20 cellular contexts compared by ENCODE assay signal in the genomic region with DNA sequence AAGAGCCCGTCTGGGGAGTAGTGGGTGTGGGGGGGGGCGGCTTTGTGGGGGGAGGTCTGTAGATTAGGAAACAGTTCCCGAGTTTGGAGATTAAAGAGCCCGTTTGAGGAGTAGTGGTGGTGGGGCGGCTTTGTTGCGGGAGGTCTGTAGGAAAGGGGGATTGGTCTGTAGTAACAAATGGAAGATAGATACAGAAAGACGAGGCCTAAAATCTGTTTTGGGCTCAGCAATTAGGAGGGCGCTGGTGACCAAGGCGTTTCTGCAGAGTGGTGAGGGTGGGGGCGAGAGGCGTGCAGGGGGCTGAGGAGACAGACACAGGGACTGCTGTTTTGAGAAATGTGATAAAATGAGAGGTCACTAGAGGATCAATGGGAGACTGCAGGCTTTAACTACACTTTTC. TPM values are rescaled to one million over a fixed set of nuclear protein-coding genes. Genes with fewer than 3 reads are reported as not detected.
A peak's percentile ranks its signal among the peaks of the same experiment; 100 is the strongest.
DNase-seq lines count a peak whose midpoint lies in the region; ATAC-seq and TF ChIP-seq lines count a peak whose summit lies in the region.
"Had no signal": no experiment of that assay in that cellular context is flagged by ENCODE, and none has a peak within 500 bp of the region (broad histone marks: within the 10 kb centered on the region; RNA-seq: fewer than 3 reads in every experiment).

No MANE protein-coding gene starts in this region.

- peaks cover 27% of the 10 kb centered on the region for H3K79me2 ChIP-seq in GM23248 (ENCODE audit: insufficient read depth)

- no peaks in the 10 kb centered on the region for H3K27me3 ChIP-seq in CD4-positive, CD25-positive, alpha-beta regulatory T cell (ENCODE audit: control insufficient read depth, insufficient read depth, low read length)
- H3K27me3 ChIP-seq in GM23248 (replicated peaks; ENCODE audit: insufficient read depth), result no peaks in the 10 kb centered on the region
- no peaks in the 10 kb centered on the region for H3K27me3 ChIP-seq in esophagus muscularis mucosa
- H3K27me3 ChIP-seq: ovary had no signal

- peaks cover 15% of the 10 kb centered on the region for H3K4me1 ChIP-seq in CD4-positive, CD25-positive, alpha-beta regulatory T cell (ENCODE audit: control insufficient read depth, insufficient read depth, low read length, poor library complexity, severe bottlenecking)
- H3K4me1 ChIP-seq in GM23248 (ENCODE audit: insufficient read depth) (peaks cover 11% of the 10 kb centered on the region), esophagus muscularis mucosa (peaks cover 8 to 59% (median 37%) of the 10 kb centered on the region in 4 donors), mucosa of descending colon (ENCODE audit: low read depth) (peaks cover 12% of the 10 kb centered on the region)

- peak overlapping the region; percentile 70 to 83 (median 76) for H3K27ac Mint-ChIP-seq in CD4-positive, CD25-positive, alpha-beta regulatory T cell
- no peak overlapping the region for H3K27ac Mint-ChIP-seq in neural crest cell (ENCODE audit: unreplicated experiment)
- H3K27ac Mint-ChIP-seq: activated CD8-positive, alpha-beta memory T cell treated with anti-CD3 and anti-CD28 coated beads, Interleukin-2, amount 10 ng/mL, durations not matched to agents 7 days and 5 days had no signal

- 12% methylated on average over 11 of the region's 11 CpGs for WGBS in GM23248 (ENCODE audit: low coverage in 1 of 2, low lambda C conversion rate in 2 of 2, missing lambda C conversion rate in 2 of 2), 2 experiments
- WGBS in esophagus muscularis mucosa, result 72% methylated on average over 11 of the region's 11 CpGs

- peaks cover 0 to 4% (median 0%) of the 10 kb centered on the region in 7 donors for H3K9me3 Mint-ChIP-seq in CD4-positive, CD25-positive, alpha-beta regulatory T cell
- H3K9me3 Mint-ChIP-seq in neural crest cell, result peaks cover 3% of the 10 kb centered on the region
- H3K9me3 Mint-ChIP-seq: stimulated activated naive CD8-positive, alpha-beta T cell treated with anti-CD3 and anti-CD28 coated beads, Interleukin-15, amount 100 ng/mL, for 72 hours had no signal

- H2AFZ ChIP-seq in GM23248, result peak overlapping the region; percentile 39; the same call in 1 of the 2 replicates

- no peak for ATAC-seq in CD4-positive, CD25-positive, alpha-beta regulatory T cell (ENCODE audit: low read depth in 2 of 2)
- no peak for ATAC-seq in omental fat pad (ENCODE audit: low FRiP score)
- ATAC-seq in mucosa of descending colon, result no peak
- ATAC-seq: activated CD8-positive, alpha-beta memory T cell treated with anti-CD3 and anti-CD28 coated beads, Interleukin-2, amount 10 ng/mL, durations not matched to agents 7 days and 5 days; K562; stimulated activated naive CD8-positive, alpha-beta T cell treated with anti-CD3 and anti-CD28 coated beads, Interleukin-15, amount 100 ng/mL, for 72 hours had no signal

- peaks cover 0 to 5% of the 10 kb centered on the region in 2 experiments for H3K9me3 ChIP-seq in CD4-positive, CD25-positive, alpha-beta regulatory T cell (ENCODE audit: control insufficient read depth in 2 of 2, low read length in 2 of 2)
- H3K9me3 ChIP-seq in GM23248 (ENCODE audit: low read depth) (no peaks in the 10 kb centered on the region), esophagus muscularis mucosa (no peaks in the 10 kb centered on the region), mucosa of descending colon (no peaks in the 10 kb centered on the region)
- H3K9me3 ChIP-seq: ovary had no signal

- in situ Hi-C loops in GM23248 (cut with MboI), result no loop called here

- 0 out of 2 replicates have a peak, but pooled peaks cover 6% of the 10 kb centered on the region for H4K20me1 ChIP-seq in GM23248 (ENCODE audit: insufficient read depth)

- H3K4me1 Mint-ChIP-seq in CD4-positive, CD25-positive, alpha-beta regulatory T cell, result peaks cover 4 to 44% (median 22%) of the 10 kb centered on the region in 4 donors
- H3K4me1 Mint-ChIP-seq in neural crest cell, result peaks cover 26% of the 10 kb centered on the region

- H3F3A ChIP-seq in GM23248 (ENCODE audit: insufficient read depth), result peaks cover 3% of the 10 kb centered on the region; the same call in 1 of the 2 replicates

- H3K36me3 Mint-ChIP-seq in CD4-positive, CD25-positive, alpha-beta regulatory T cell, result peaks cover 4% of the 10 kb centered on the region
- peaks cover 3% of the 10 kb centered on the region for H3K36me3 Mint-ChIP-seq in neural crest cell (ENCODE audit: low read depth)

- intact Hi-C loops in esophagus muscularis mucosa (cut with DNase I), result loop anchor here (2.0 to 5.0 kb wide), 2 partner anchors 70 to 119 kb away; a partner anchor contains a TSS
- intact Hi-C loops in mucosa of descending colon (cut with DNase I, micrococcal nuclease), result no loop called here

- no peak overlapping the region for H3K27ac ChIP-seq in CD4-positive, CD25-positive, alpha-beta regulatory T cell (ENCODE audit: insufficient read depth, low read length, poor library complexity, severe bottlenecking)
- no peak overlapping the region for H3K27ac ChIP-seq in GM23248
- H3K27ac ChIP-seq in esophagus muscularis mucosa (replicated peaks in 1 of 4), result peak overlapping the region in 3 of 4 donors; percentile 94 to 96 (median 96)
- H3K27ac ChIP-seq: ovary had no signal

- no peak overlapping the region for H3K9ac ChIP-seq in GM23248

- TF ChIP-seq EP300 in esophagus muscularis mucosa (IDR thresholded peaks at IDR 0.05), result no peak

- H3K4me3 ChIP-seq in CD4-positive, CD25-positive, alpha-beta regulatory T cell (ENCODE audit: low read depth, low read length), result no peak overlapping the region
- H3K4me3 ChIP-seq in GM23248 (no peak overlapping the region), esophagus muscularis mucosa (no peak overlapping the region), mucosa of descending colon (no peak overlapping the region)
- H3K4me3 ChIP-seq: K562, ovary had no signal

- DNase-seq in CD4-positive, CD25-positive, alpha-beta regulatory T cell, result no peak
- DNase-seq in GM23248 (no peak), esophagus muscularis mucosa (ENCODE audit: extremely low spot score) (peak; percentile 87), neural crest cell (ENCODE audit: low read depth, low spot score) (no peak), GM20000 (ENCODE audit: low spot score) (no peak), omental fat pad (ENCODE audit: low spot score) (no peak), mucosa of descending colon (no peak), NCI-H1436 treated with DMSO at 0.1 percent for 48 hours (lab: John Stamatoyannopoulos, UW) (no peak)
- DNase-seq: activated CD8-positive, alpha-beta memory T cell treated with anti-CD3 and anti-CD28 coated beads, Interleukin-2, amount 10 ng/mL, durations not matched to agents 7 days and 5 days; activated gamma-delta T cell; amniotic stem cell; cerebellar nuclear complex; COR-L47; HCEC 1CT; NCI-H2081; NCI-H510A; SHP77 treated with DMSO at 0.1 percent for 48 hours; stimulated activated naive CD8-positive, alpha-beta T cell treated with anti-CD3 and anti-CD28 coated beads, Interleukin-15, amount 100 ng/mL, for 72 hours had no signal

- no peak for TF ChIP-seq POLR2A in esophagus muscularis mucosa (IDR thresholded peaks at IDR 0.05; ENCODE audit: low read depth)

- no peak overlapping the region for H3K4me2 ChIP-seq in GM23248 (ENCODE audit: unreplicated experiment)

- peaks cover 13% of the 10 kb centered on the region for H3K27me3 Mint-ChIP-seq in CD4-positive, CD25-positive, alpha-beta regulatory T cell
- H3K27me3 Mint-ChIP-seq in neural crest cell (ENCODE audit: low read depth), result no peaks in the 10 kb centered on the region
- H3K27me3 Mint-ChIP-seq: activated CD8-positive, alpha-beta memory T cell treated with anti-CD3 and anti-CD28 coated beads, Interleukin-2, amount 10 ng/mL, durations not matched to agents 7 days and 5 days; stimulated activated naive CD8-positive, alpha-beta T cell treated with anti-CD3 and anti-CD28 coated beads, Interleukin-15, amount 100 ng/mL, for 72 hours had no signal

- peak overlapping the region; percentile 83 to 90 (median 84) for H3K4me3 Mint-ChIP-seq in CD4-positive, CD25-positive, alpha-beta regulatory T cell
- peak overlapping the region; percentile 88 for H3K4me3 Mint-ChIP-seq in neural crest cell
- H3K4me3 Mint-ChIP-seq: activated CD8-positive, alpha-beta memory T cell treated with anti-CD3 and anti-CD28 coated beads, Interleukin-2, amount 10 ng/mL, durations not matched to agents 7 days and 5 days had no signal

- TF ChIP-seq CTCF in esophagus muscularis mucosa (IDR thresholded peaks at IDR 0.05) (no peak), neural crest cell (conservative IDR thresholded peaks at IDR 0.05) (no peak), GM20000 (IDR thresholded peaks at IDR 0.05; ENCODE audit: extremely low read depth, missing control alignments) (no peak), omental fat pad (IDR thresholded peaks at IDR 0.05) (no peak), mucosa of descending colon (IDR thresholded peaks at IDR 0.05) (no peak)

- no peaks in the 10 kb centered on the region for H3K36me3 ChIP-seq in CD4-positive, CD25-positive, alpha-beta regulatory T cell (ENCODE audit: control insufficient read depth, insufficient read depth, low read length)
- H3K36me3 ChIP-seq in GM23248 (ENCODE audit: low read depth), result peaks cover 3% of the 10 kb centered on the region; the same call in 1 of the 2 replicates
- H3K36me3 ChIP-seq in esophagus muscularis mucosa, result no peaks in the 10 kb centered on the region
- no peaks in the 10 kb centered on the region for H3K36me3 ChIP-seq in mucosa of descending colon (ENCODE audit: low read depth)
- H3K36me3 ChIP-seq: ovary had no signal

- H3K9me2 ChIP-seq in GM23248 (ENCODE audit: insufficient read depth), result no peaks in the 10 kb centered on the region

RNA-seq across cellular contexts. Expression of a gene that starts 1.7 kb away (rescaled TPM):
- 43.6 TPM for total RNA-seq in CD4-positive, CD25-positive, alpha-beta regulatory T cell
- 1 to 10 TPM; 5.8 to 9.4 (median 8.6) TPM for polyA plus RNA-seq in CD4-positive, CD25-positive, alpha-beta regulatory T cell
- 11.3 and 14.3 TPM in 2 replicates for total RNA-seq in GM23248 (2014; rRNA removed; shearing (Covaris generic))
- polyA plus RNA-seq in GM23248 (2016; fragmentation: Nextera tagmentation; extraction: Ambion mirVana), result 3.5 and 3.7 TPM in 2 replicates
- 10 to 100 TPM; 17.1 to 18.9 (median 17.3) TPM for total RNA-seq in esophagus muscularis mucosa
- 42.6 and 44.0 TPM in 2 replicates for total RNA-seq in neural crest cell
- total RNA-seq in omental fat pad, result 10 to 100 TPM; 13.2 to 22.6 (median 16.1) TPM
- 10 to 100 TPM; 16.7 to 18.3 (median 17.7) TPM for total RNA-seq in mucosa of descending colon

Comparison
In these comparisons a context has a peak if more than half of its experiments do, and no peak if none do; other contexts are left out.
1. H3K27ac ChIP-seq: peak in esophagus muscularis mucosa (3 of 4); none in CD4-positive, CD25-positive, alpha-beta regulatory T cell (single experiment) and GM23248 (single experiment).